11 cellular contexts compared by ENCODE assay signal in genomic region chr5:126414874-126415502, GRCh38. TPM values are rescaled to one million over a fixed set of nuclear protein-coding genes. Genes with fewer than 3 reads are reported as not detected.
A peak's percentile ranks its signal among the peaks of the same experiment; 100 is the strongest.
DNase-seq lines count a peak whose midpoint lies in the region; ATAC-seq and TF ChIP-seq lines count a peak whose summit lies in the region.
"Had no signal": no experiment of that assay in that cellular context is flagged by ENCODE, and none has a peak within 500 bp of the region (broad histone marks: within the 10 kb centered on the region; RNA-seq: fewer than 3 reads in every experiment).

No MANE protein-coding gene starts in this region.

- DNase-seq in EL (peak; percentile 60), breast epithelium (ENCODE audit: low spot score in 2 of 2) (peak in 1 of 2 donors; percentile 69), right atrium auricular region (ENCODE audit: low spot score) (no peak), sigmoid colon (peak; percentile 80), NCI-H2081 (lab: John Stamatoyannopoulos, UW) (no peak)
- DNase-seq in activated T-cell treated with anti-CD3 and anti-CD28 coated beads, Interleukin-2, amount 50 U/mL, for 48 hours: no peak
- DNase-seq: CD4-positive, alpha-beta T cell; endodermal cell had no signal

- H3K27ac ChIP-seq in breast epithelium (peak overlapping the region; percentile 77 to 79), right atrium auricular region (peak overlapping the region; percentile 66 to 80), sigmoid colon (peak overlapping the region; percentile 67 to 83 (median 79))

- H3K9me3 ChIP-seq in breast epithelium (no peaks in the 10 kb centered on the region), right atrium auricular region (peaks cover 0 to 7% of the 10 kb centered on the region in 2 donors), sigmoid colon (no peaks in the 10 kb centered on the region)

- no peak for TF ChIP-seq POLR2A in breast epithelium (IDR thresholded peaks at IDR 0.05)
- TF ChIP-seq POLR2A in sigmoid colon (IDR thresholded peaks at IDR 0.05): no peak

- TF ChIP-seq CTCF in breast epithelium (IDR thresholded peaks at IDR 0.05): no peak
- TF ChIP-seq CTCF in right atrium auricular region (IDR thresholded peaks at IDR 0.05): no peak
- no peak for TF ChIP-seq CTCF in sigmoid colon (IDR thresholded peaks at IDR 0.05)

- H3K27me3 ChIP-seq in breast epithelium (no peaks in the 10 kb centered on the region), right atrium auricular region (no peaks in the 10 kb centered on the region), sigmoid colon (no peaks in the 10 kb centered on the region)

- WGBS in sigmoid colon, 2 donors: 70 to 86% methylated on average over 1 of the region's 1 CpG

- no peak for ATAC-seq in GM21367 (IDR thresholded peaks at IDR 0.05; ENCODE audit: unreplicated experiment)
- ATAC-seq in GM18502 (IDR thresholded peaks at IDR 0.05; ENCODE audit: poor library complexity, unreplicated experiment): no peak
- ATAC-seq: HCT116 had no signal

- H3K4me3 ChIP-seq in breast epithelium (no peak overlapping the region), right atrium auricular region (no peak overlapping the region), sigmoid colon (no peak overlapping the region)

- intact Hi-C loops in breast epithelium (cut with DNase I; ENCODE audit: low total_unique reads) (no loop called here), sigmoid colon (cut with DNase I) (loop anchor here (5.0 kb wide), 2 partner anchors 33 to 107 kb away; no protein-coding TSS in a partner anchor)

- no peaks in the 10 kb centered on the region for H3K36me3 ChIP-seq in breast epithelium
- no peaks in the 10 kb centered on the region for H3K36me3 ChIP-seq in right atrium auricular region
- H3K36me3 ChIP-seq in sigmoid colon: no peaks in the 10 kb centered on the region

- peaks cover 0 to 9% of the 10 kb centered on the region in 2 donors for H3K4me1 ChIP-seq in breast epithelium
- peaks cover 0 to 23% of the 10 kb centered on the region in 2 donors for H3K4me1 ChIP-seq in right atrium auricular region
- H3K4me1 ChIP-seq in sigmoid colon: peaks cover 0 to 38% (median 35%) of the 10 kb centered on the region in 4 donors

- peak in 1 of 4 donors; percentile 17 for TF ChIP-seq EP300 in sigmoid colon (IDR thresholded peaks at IDR 0.05)

RNA-seq across cellular contexts. Expression of gene GRAMD2B, which starts 8.2 kb away (rescaled TPM):
- total RNA-seq in breast epithelium (100 to 1,000 TPM in 2 of 3 donors, 10 to 100 TPM in 1; 38.1 to 206 (median 103) TPM), right atrium auricular region (10 to 100 TPM; 41.1 to 45.0 TPM), sigmoid colon (10 to 100 TPM; 33.0 to 53.8 (median 46.5) TPM)
- 10 to 100 TPM; 26.1 to 44.4 (median 27.0) TPM for polyA plus RNA-seq in sigmoid colon

Comparison
In these comparisons a context has a peak if more than half of its experiments do, and no peak if none do; other contexts are left out.
1. DNase-seq: peak in EL (single experiment) and sigmoid colon (single experiment); none in right atrium auricular region (single experiment), NCI-H2081 (0 of 2) and activated T-cell treated with anti-CD3 and anti-CD28 coated beads, Interleukin-2, amount 50 U/mL, for 48 hours (0 of 2).
2. Peak in every context shown above with its lines, with median percentiles within 50 percentile points of each other: H3K27ac ChIP-seq.